1 cellular context compared by ENCODE assay signal in the genomic region with DNA sequence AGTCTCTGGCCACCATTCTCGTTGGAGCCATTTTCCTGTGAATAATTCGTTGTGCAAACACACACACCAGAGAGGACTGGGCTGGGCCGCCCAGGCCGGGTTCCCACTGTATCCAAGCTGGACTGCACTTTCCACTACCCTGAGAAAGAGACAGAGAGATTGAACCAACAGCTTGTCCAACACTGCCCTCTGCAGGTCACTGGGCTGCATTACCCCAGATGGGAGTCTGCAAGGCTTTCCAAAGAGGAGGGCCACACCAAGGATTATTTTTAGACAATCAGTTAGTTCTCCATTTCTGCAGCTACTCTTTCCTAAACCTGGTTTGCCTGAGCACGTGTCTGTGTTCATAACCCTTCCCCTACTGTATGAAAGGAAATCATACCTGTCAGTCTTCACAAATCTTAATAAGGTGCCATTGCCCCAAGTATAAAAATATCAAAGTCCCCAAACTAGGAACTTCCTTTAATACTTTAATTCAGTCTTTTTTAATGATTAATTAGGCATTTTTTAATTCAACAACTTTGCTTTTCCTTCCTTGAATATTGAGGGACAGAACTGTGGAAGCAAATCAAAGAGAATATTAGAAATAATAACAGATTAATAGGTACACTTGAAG.
TF ChIP-seq lines count a peak whose summit lies in the region.

No MANE protein-coding gene starts in this region.

TF ChIP-seq in HepG2, 621 proteins besides CTCF, POLR2A, EP300 and RAD21 (continued from another document and continues in another):
- TF ChIP-seq, protein P1, sequence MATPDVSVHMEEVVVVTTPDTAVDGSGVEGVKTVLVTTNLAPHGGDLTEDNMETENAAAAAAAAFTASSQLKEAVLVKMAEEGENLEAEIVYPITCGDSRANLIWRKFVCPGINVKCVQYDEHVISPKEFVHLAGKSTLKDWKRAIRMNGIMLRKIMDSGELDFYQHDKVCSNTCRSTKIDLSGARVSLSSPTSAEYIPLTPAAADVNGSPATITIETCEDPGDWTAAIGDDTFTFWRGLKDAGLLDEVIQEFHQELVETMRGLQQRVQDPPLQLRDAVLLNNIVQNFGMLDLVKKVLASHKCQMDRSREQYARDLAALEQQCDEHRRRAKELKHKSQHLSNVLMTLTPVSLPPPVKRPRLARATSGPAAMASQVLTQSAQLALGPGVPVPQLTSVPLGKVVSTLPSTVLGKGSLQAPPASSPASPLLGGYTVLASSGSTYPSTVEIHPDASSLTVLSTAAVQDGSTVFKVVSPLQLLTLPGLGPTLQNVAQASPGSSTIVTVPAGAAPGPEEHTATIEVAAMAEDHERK (CRISPR knock-in tag; IDR thresholded peaks at IDR 0.05; ENCODE audit: low read depth) = no peak
- TF ChIP-seq SMC3 (IDR thresholded peaks at IDR 0.05; ENCODE audit: low read length) (peak; percentile 99), ZBTB25 (CRISPR knock-in tag; IDR thresholded peaks at IDR 0.05) (no peak), REPIN1 (CRISPR knock-in tag; IDR thresholded peaks at IDR 0.05; ENCODE audit: borderline replicate concordance, low read depth) (no peak), PHF21A (CRISPR knock-in tag; IDR thresholded peaks at IDR 0.05) (no peak), ZNF496 (CRISPR knock-in tag; IDR thresholded peaks at IDR 0.05; ENCODE audit: insufficient replicate concordance) (no peak), ZBTB20 (CRISPR knock-in tag; IDR thresholded peaks at IDR 0.05; ENCODE audit: borderline replicate concordance, low read depth) (no peak), ARNT (IDR thresholded peaks at IDR 0.05) (no peak), SOX6 (IDR thresholded peaks at IDR 0.05) (no peak), SOX6 (CRISPR knock-in tag; IDR thresholded peaks at IDR 0.05) (0 out of 2 replicates have a peak, but pooled peaks have one; percentile 17), CEBPZ (IDR thresholded peaks at IDR 0.05; ENCODE audit: low read length) (no peak), SPEN (CRISPR knock-in tag; IDR thresholded peaks at IDR 0.05; ENCODE audit: low read depth) (no peak), THAP11 (CRISPR knock-in tag; IDR thresholded peaks at IDR 0.05) (no peak), TMF1 (CRISPR knock-in tag; IDR thresholded peaks at IDR 0.05; ENCODE audit: low read depth) (no peak), TBX2 (CRISPR knock-in tag; IDR thresholded peaks at IDR 0.05; ENCODE audit: borderline replicate concordance) (no peak), BHLHE40 (IDR thresholded peaks at IDR 0.05; ENCODE audit: low read length) (no peak), ZNF615 (CRISPR knock-in tag; IDR thresholded peaks at IDR 0.05; ENCODE audit: borderline replicate concordance) (no peak), ZNF557 (CRISPR knock-in tag; IDR thresholded peaks at IDR 0.05) (no peak), ZSCAN25 (CRISPR knock-in tag; IDR thresholded peaks at IDR 0.05) (no peak), ZNF572 (CRISPR knock-in tag; IDR thresholded peaks at IDR 0.05) (no peak), GLI4 (CRISPR knock-in tag; IDR thresholded peaks at IDR 0.05; ENCODE audit: borderline replicate concordance) (no peak), ZNF296 (CRISPR knock-in tag; conservative IDR thresholded peaks at IDR 0.05) (no peak), EEA1 (CRISPR knock-in tag; IDR thresholded peaks at IDR 0.05; ENCODE audit: borderline replicate concordance) (no peak), NFKB2 (CRISPR knock-in tag; IDR thresholded peaks at IDR 0.05; ENCODE audit: borderline replicate concordance) (no peak), ZNF558 (CRISPR knock-in tag; IDR thresholded peaks at IDR 0.05; ENCODE audit: borderline replicate concordance) (no peak), MIXL1 (CRISPR knock-in tag; IDR thresholded peaks at IDR 0.05) (no peak), ZNF883 (CRISPR knock-in tag; IDR thresholded peaks at IDR 0.05; ENCODE audit: not compliant biosample characterization) (no peak), REST (IDR thresholded peaks at IDR 0.05; ENCODE audit: borderline replicate concordance in 1 of 2, low read depth in 1 of 2, low read length in 2 of 2) (no peak), SP140L (CRISPR knock-in tag; IDR thresholded peaks at IDR 0.05; ENCODE audit: borderline replicate concordance) (0 out of 2 replicates have a peak, but pooled peaks have one; percentile 54), NR0B2 (CRISPR knock-in tag; IDR thresholded peaks at IDR 0.05) (no peak), NAIF1 (CRISPR knock-in tag; IDR thresholded peaks at IDR 0.05; ENCODE audit: borderline replicate concordance) (no peak), SALL1 (CRISPR knock-in tag; IDR thresholded peaks at IDR 0.05) (peak; percentile 43; the same call in 1 of the 2 replicates), XRCC5 (optimal IDR thresholded peaks at IDR 0.05; ENCODE audit: low read length) (peak; percentile 69)
- TF ChIP-seq, protein P2, sequence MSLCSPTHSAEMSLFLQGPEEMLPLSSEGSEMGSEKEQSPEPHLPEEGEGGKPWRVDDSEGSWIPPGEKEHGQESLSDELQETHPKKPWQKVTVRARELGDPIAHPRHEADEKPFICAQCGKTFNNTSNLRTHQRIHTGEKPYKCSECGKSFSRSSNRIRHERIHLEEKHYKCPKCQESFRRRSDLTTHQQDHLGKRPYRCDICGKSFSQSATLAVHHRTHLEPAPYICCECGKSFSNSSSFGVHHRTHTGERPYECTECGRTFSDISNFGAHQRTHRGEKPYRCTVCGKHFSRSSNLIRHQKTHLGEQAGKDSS (CRISPR knock-in tag; IDR thresholded peaks at IDR 0.05; ENCODE audit: borderline replicate concordance, low read depth) = no peak
- TF ChIP-seq, protein P3, sequence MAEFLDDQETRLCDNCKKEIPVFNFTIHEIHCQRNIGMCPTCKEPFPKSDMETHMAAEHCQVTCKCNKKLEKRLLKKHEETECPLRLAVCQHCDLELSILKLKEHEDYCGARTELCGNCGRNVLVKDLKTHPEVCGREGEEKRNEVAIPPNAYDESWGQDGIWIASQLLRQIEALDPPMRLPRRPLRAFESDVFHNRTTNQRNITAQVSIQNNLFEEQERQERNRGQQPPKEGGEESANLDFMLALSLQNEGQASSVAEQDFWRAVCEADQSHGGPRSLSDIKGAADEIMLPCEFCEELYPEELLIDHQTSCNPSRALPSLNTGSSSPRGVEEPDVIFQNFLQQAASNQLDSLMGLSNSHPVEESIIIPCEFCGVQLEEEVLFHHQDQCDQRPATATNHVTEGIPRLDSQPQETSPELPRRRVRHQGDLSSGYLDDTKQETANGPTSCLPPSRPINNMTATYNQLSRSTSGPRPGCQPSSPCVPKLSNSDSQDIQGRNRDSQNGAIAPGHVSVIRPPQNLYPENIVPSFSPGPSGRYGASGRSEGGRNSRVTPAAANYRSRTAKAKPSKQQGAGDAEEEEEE (CRISPR knock-in tag; IDR thresholded peaks at IDR 0.05; ENCODE audit: borderline replicate concordance) = no peak
- TF ChIP-seq, protein P4, sequence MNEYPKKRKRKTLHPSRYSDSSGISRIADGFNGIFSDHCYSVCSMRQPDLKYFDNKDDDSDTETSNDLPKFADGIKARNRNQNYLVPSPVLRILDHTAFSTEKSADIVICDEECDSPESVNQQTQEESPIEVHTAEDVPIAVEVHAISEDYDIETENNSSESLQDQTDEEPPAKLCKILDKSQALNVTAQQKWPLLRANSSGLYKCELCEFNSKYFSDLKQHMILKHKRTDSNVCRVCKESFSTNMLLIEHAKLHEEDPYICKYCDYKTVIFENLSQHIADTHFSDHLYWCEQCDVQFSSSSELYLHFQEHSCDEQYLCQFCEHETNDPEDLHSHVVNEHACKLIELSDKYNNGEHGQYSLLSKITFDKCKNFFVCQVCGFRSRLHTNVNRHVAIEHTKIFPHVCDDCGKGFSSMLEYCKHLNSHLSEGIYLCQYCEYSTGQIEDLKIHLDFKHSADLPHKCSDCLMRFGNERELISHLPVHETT (CRISPR knock-in tag; conservative IDR thresholded peaks at IDR 0.05) = no peak
- TF ChIP-seq, protein P5, sequence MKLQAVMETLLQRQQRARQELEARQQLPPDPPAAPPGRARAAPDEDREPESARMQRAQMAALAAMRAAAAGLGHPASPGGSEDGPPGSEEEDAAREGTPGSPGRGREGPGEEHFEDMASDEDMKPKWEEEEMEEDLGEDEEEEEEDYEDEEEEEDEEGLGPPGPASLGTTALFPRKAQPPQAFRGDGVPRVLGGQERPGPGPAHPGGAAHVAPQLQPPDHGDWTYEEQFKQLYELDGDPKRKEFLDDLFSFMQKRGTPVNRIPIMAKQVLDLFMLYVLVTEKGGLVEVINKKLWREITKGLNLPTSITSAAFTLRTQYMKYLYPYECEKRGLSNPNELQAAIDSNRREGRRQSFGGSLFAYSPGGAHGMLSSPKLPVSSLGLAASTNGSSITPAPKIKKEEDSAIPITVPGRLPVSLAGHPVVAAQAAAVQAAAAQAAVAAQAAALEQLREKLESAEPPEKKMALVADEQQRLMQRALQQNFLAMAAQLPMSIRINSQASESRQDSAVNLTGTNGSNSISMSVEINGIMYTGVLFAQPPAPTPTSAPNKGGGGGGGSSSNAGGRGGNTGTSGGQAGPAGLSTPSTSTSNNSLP (IDR thresholded peaks at IDR 0.05; ENCODE audit: low read depth, low read length) = no peak
- TF ChIP-seq, protein P6, sequence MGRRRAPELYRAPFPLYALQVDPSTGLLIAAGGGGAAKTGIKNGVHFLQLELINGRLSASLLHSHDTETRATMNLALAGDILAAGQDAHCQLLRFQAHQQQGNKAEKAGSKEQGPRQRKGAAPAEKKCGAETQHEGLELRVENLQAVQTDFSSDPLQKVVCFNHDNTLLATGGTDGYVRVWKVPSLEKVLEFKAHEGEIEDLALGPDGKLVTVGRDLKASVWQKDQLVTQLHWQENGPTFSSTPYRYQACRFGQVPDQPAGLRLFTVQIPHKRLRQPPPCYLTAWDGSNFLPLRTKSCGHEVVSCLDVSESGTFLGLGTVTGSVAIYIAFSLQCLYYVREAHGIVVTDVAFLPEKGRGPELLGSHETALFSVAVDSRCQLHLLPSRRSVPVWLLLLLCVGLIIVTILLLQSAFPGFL (CRISPR knock-in tag; IDR thresholded peaks at IDR 0.05) = no peak
- TF ChIP-seq, protein P7, sequence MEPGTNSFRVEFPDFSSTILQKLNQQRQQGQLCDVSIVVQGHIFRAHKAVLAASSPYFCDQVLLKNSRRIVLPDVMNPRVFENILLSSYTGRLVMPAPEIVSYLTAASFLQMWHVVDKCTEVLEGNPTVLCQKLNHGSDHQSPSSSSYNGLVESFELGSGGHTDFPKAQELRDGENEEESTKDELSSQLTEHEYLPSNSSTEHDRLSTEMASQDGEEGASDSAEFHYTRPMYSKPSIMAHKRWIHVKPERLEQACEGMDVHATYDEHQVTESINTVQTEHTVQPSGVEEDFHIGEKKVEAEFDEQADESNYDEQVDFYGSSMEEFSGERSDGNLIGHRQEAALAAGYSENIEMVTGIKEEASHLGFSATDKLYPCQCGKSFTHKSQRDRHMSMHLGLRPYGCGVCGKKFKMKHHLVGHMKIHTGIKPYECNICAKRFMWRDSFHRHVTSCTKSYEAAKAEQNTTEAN (CRISPR knock-in tag; conservative IDR thresholded peaks at IDR 0.05) = no peak
